Comparison of ENCODE assay signal across 1 cellular context in the genomic region with DNA sequence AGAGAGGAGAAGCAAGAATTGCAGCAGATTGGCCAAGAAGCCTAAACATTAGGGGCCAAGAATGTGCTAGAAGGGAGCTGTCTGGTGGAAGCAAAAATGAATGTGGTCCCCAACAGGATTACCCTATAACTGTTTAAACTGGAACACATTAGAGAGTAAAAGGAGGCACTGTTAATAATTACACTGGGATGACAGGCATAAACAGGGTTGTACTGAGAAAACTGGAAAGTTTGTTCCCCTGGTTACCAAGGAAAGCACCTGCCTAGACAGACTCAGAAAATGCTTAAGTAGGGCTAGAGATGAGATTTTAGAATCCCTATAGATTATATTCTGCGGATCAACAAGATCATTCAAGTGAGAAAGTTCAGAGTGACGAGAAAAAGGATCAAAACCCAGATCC.
A peak's percentile ranks its signal among the peaks of the same experiment; 100 is the strongest.
TF ChIP-seq lines count a peak whose summit lies in the region.

No MANE protein-coding gene starts in this region.

TF ChIP-seq in GM12878, 131 proteins besides CTCF, POLR2A, EP300 and RAD21 (continued from another document):
- TF ChIP-seq, protein P1, sequence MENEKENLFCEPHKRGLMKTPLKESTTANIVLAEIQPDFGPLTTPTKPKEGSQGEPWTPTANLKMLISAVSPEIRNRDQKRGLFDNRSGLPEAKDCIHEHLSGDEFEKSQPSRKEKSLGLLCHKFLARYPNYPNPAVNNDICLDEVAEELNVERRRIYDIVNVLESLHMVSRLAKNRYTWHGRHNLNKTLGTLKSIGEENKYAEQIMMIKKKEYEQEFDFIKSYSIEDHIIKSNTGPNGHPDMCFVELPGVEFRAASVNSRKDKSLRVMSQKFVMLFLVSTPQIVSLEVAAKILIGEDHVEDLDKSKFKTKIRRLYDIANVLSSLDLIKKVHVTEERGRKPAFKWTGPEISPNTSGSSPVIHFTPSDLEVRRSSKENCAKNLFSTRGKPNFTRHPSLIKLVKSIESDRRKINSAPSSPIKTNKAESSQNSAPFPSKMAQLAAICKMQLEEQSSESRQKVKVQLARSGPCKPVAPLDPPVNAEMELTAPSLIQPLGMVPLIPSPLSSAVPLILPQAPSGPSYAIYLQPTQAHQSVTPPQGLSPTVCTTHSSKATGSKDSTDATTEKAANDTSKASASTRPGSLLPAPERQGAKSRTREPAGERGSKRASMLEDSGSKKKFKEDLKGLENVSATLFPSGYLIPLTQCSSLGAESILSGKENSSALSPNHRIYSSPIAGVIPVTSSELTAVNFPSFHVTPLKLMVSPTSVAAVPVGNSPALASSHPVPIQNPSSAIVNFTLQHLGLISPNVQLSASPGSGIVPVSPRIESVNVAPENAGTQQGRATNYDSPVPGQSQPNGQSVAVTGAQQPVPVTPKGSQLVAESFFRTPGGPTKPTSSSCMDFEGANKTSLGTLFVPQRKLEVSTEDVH (IDR thresholded peaks at IDR 0.05; ENCODE audit: low read depth, partially characterized antibody) = no peak
- TF ChIP-seq, protein P2, sequence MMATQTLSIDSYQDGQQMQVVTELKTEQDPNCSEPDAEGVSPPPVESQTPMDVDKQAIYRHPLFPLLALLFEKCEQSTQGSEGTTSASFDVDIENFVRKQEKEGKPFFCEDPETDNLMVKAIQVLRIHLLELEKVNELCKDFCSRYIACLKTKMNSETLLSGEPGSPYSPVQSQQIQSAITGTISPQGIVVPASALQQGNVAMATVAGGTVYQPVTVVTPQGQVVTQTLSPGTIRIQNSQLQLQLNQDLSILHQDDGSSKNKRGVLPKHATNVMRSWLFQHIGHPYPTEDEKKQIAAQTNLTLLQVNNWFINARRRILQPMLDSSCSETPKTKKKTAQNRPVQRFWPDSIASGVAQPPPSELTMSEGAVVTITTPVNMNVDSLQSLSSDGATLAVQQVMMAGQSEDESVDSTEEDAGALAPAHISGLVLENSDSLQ (IDR thresholded peaks at IDR 0.05) = 0 out of 2 replicates have a peak, but pooled peaks have one; percentile 29
- TF ChIP-seq, protein P3, sequence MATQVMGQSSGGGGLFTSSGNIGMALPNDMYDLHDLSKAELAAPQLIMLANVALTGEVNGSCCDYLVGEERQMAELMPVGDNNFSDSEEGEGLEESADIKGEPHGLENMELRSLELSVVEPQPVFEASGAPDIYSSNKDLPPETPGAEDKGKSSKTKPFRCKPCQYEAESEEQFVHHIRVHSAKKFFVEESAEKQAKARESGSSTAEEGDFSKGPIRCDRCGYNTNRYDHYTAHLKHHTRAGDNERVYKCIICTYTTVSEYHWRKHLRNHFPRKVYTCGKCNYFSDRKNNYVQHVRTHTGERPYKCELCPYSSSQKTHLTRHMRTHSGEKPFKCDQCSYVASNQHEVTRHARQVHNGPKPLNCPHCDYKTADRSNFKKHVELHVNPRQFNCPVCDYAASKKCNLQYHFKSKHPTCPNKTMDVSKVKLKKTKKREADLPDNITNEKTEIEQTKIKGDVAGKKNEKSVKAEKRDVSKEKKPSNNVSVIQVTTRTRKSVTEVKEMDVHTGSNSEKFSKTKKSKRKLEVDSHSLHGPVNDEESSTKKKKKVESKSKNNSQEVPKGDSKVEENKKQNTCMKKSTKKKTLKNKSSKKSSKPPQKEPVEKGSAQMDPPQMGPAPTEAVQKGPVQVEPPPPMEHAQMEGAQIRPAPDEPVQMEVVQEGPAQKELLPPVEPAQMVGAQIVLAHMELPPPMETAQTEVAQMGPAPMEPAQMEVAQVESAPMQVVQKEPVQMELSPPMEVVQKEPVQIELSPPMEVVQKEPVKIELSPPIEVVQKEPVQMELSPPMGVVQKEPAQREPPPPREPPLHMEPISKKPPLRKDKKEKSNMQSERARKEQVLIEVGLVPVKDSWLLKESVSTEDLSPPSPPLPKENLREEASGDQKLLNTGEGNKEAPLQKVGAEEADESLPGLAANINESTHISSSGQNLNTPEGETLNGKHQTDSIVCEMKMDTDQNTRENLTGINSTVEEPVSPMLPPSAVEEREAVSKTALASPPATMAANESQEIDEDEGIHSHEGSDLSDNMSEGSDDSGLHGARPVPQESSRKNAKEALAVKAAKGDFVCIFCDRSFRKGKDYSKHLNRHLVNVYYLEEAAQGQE (IDR thresholded peaks at IDR 0.05; ENCODE audit: low read depth, low read length) = no peak
- TF ChIP-seq, protein P4, sequence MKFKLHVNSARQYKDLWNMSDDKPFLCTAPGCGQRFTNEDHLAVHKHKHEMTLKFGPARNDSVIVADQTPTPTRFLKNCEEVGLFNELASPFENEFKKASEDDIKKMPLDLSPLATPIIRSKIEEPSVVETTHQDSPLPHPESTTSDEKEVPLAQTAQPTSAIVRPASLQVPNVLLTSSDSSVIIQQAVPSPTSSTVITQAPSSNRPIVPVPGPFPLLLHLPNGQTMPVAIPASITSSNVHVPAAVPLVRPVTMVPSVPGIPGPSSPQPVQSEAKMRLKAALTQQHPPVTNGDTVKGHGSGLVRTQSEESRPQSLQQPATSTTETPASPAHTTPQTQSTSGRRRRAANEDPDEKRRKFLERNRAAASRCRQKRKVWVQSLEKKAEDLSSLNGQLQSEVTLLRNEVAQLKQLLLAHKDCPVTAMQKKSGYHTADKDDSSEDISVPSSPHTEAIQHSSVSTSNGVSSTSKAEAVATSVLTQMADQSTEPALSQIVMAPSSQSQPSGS (IDR thresholded peaks at IDR 0.05; ENCODE audit: low read length) = no peak
- TF ChIP-seq TARDBP (IDR thresholded peaks at IDR 0.05; ENCODE audit: borderline replicate concordance) = no peak
